1 cellular context compared by ENCODE assay signal in genomic region chr5:6592611-6593010, GRCh38.
TF ChIP-seq lines count a peak whose summit lies in the region.

No MANE protein-coding gene starts in this region.

TF ChIP-seq in IMR-90, 13 proteins besides CTCF, POLR2A, EP300 and RAD21:
- TF ChIP-seq CEBPB (IDR thresholded peaks at IDR 0.05; ENCODE audit: low read depth, low read length), result 0 out of 2 replicates have a peak, but pooled peaks have one; percentile 8
- TF ChIP-seq MAZ (IDR thresholded peaks at IDR 0.05; ENCODE audit: borderline replicate concordance, low read depth, low read length), result no peak
- no peak for TF ChIP-seq FOS (IDR thresholded peaks at IDR 0.05; ENCODE audit: low read depth, low read length)
- TF ChIP-seq, protein P1, sequence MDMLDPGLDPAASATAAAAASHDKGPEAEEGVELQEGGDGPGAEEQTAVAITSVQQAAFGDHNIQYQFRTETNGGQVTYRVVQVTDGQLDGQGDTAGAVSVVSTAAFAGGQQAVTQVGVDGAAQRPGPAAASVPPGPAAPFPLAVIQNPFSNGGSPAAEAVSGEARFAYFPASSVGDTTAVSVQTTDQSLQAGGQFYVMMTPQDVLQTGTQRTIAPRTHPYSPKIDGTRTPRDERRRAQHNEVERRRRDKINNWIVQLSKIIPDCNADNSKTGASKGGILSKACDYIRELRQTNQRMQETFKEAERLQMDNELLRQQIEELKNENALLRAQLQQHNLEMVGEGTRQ (IDR thresholded peaks at IDR 0.05; ENCODE audit: low read depth, low read length), result no peak
